In the genomic region with DNA sequence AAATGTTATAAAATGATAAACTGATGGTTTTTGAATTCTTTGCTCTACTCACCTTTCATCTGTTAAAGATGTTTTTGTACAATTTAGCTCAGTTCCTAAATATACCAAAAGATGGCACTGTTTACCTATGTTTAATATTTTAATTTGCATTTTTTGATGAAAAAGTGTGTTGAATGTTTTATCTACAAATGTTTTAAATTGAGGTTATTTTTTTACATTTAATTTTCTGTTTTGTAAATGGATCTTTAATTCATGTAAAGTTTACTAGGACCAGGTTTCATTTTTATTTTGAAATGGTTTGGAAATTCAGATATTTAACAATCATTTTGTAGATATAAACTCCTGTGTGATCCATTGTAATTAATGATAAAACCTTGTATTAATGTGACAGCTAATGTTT, we compare ENCODE assay signal across 8 cellular contexts. TPM values are rescaled to one million over a fixed set of nuclear protein-coding genes. Genes with fewer than 3 reads are reported as not detected.
DNase-seq lines count a peak whose midpoint lies in the region; ATAC-seq and TF ChIP-seq lines count a peak whose summit lies in the region.

No MANE protein-coding gene starts in this region.

- TF ChIP-seq CTCF in BE2C (IDR thresholded peaks at IDR 0.05; ENCODE audit: low read depth, low read length) (peak; percentile 24; the same call in 1 of the 2 replicates), upper lobe of left lung (IDR thresholded peaks at IDR 0.05) (peak in 5 of 6 experiments; percentile 52 to 61 (median 54))

- DNase-seq in BE2C: no peak
- DNase-seq in H7: peak; percentile 19
- DNase-seq in RPMI8226: peak; percentile 19
- peak; percentile 24 for DNase-seq in glomerular visceral epithelial cell (ENCODE audit: extremely low spot score)
- DNase-seq in upper lobe of left lung: no peak

- H3K4me1 ChIP-seq in BE2C: peaks cover 5% of the 10 kb centered on the region
- H3K4me1 ChIP-seq in upper lobe of left lung: no peaks in the 10 kb centered on the region

- H3K27ac ChIP-seq in upper lobe of left lung: no peak overlapping the region

- ATAC-seq in upper lobe of left lung (ENCODE audit: low FRiP score in 2 of 2) (no peak), HG02870 (IDR thresholded peaks at IDR 0.05; ENCODE audit: unreplicated experiment) (no peak), GM18519 (IDR thresholded peaks at IDR 0.05; ENCODE audit: low FRiP score, unreplicated experiment) (no peak), HG02642 (IDR thresholded peaks at IDR 0.05; ENCODE audit: poor library complexity, unreplicated experiment) (no peak)

- no peaks in the 10 kb centered on the region for H3K27me3 ChIP-seq in BE2C
- no peaks in the 10 kb centered on the region for H3K27me3 ChIP-seq in H7 (ENCODE audit: control insufficient read depth, insufficient read depth, low read length)
- no peaks in the 10 kb centered on the region for H3K27me3 ChIP-seq in upper lobe of left lung

- H3K4me3 ChIP-seq in BE2C (ENCODE audit: low read depth, low read length) (no peak overlapping the region), H7 (ENCODE audit: insufficient read depth, low read depth, low read length) (no peak overlapping the region), upper lobe of left lung (no peak overlapping the region)

- no peak for TF ChIP-seq POLR2A in upper lobe of left lung (IDR thresholded peaks at IDR 0.05)

- TF ChIP-seq EP300 in upper lobe of left lung (IDR thresholded peaks at IDR 0.05): no peak

- no peaks in the 10 kb centered on the region for H3K9me3 ChIP-seq in BE2C
- no peaks in the 10 kb centered on the region for H3K9me3 ChIP-seq in upper lobe of left lung

- H3K36me3 ChIP-seq in BE2C (peaks cover under 1% of the 10 kb centered on the region; the same call in 1 of the 2 replicates), H7 (replicated peaks; ENCODE audit: control insufficient read depth, insufficient read depth, low read length) (no peaks in the 10 kb centered on the region), upper lobe of left lung (no peaks in the 10 kb centered on the region)

RNA-seq across cellular contexts. Expression of gene CDKAL1, which starts 30.0 kb away (rescaled TPM):
- 78.3 TPM for polyA plus RNA-seq in BE2C (2012; ENCODE audit: insufficient read depth, insufficient read length, low read depth)
- 24.4 and 27.5 TPM in 2 replicates for total RNA-seq in H7 (2014; rRNA removed; shearing (Covaris generic))
- 10 to 100 TPM in 4 of 6 donors, 1 to 10 TPM in 2; 9.4 to 22.6 (median 13.8) TPM for total RNA-seq in upper lobe of left lung

Comparison
In these comparisons a context has a peak if more than half of its experiments do, and no peak if none do; other contexts are left out.
1. DNase-seq: peak in H7 (single experiment), RPMI8226 (single experiment) and glomerular visceral epithelial cell (single experiment); none in BE2C (single experiment) and upper lobe of left lung (0 of 2).